14 cellular contexts compared by ENCODE assay signal in the genomic region with DNA sequence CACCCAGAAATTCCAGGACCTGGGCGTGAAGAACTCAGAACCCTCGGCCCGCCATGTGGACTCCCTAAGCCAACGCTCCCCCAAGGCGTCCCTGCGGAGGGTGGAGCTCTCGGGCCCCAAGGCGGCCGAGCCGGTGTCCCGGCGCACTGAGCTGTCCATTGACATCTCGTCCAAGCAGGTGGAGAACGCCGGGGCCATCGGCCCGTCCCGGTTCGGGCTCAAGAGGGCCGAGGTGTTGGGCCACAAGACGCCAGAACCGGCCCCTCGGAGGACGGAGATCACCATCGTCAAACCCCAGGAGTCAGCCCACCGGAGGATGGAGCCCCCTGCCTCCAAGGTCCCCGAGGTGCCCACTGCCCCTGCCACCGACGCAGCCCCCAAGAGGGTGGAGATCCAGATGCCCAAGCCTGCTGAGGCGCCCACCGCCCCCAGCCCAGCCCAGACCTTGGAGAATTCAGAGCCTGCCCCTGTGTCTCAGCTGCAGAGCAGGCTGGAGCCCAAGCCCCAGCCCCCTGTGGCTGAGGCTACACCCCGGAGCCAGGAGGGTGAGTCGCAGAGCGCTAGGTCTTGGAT.
DNase-seq lines count a peak whose midpoint lies in the region; ATAC-seq, FAIRE-seq and TF ChIP-seq lines count a peak whose summit lies in the region.
"Had no signal": no experiment of that assay in that cellular context is flagged by ENCODE, and none has a peak within 500 bp of the region (broad histone marks: within the 10 kb centered on the region; RNA-seq: fewer than 3 reads in every experiment).

No MANE protein-coding gene starts in this region.

- no peak for FAIRE-seq in D721Med (lab: Jason Lieb, UNC)

- no peak overlapping the region for H3K4me3 ChIP-seq in A673 (ENCODE audit: low read depth, low read length, poor library complexity, severe bottlenecking)
- H3K4me3 ChIP-seq in CD4-positive, alpha-beta memory T cell (ENCODE audit: low read length in 2 of 2) = no peak overlapping the region
- H3K4me3 ChIP-seq: prostate gland had no signal

- H3K9me3 Mint-ChIP-seq in CD4-positive, alpha-beta memory T cell = peaks cover 0 to 4% (median 0%) of the 10 kb centered on the region in 8 donors
- H3K9me3 Mint-ChIP-seq in activated T-helper 1 cell treated with anti-CD3 and anti-CD28 coated beads, Interleukin-12 subunit alpha, Interleukin-12 subunit beta, Interleukin-2, Interleukin-4 antibody, amounts not matched to agents 30 ng/mL and 10 ng/mL and 1 ng/mL, durations not matched to agents 14 hours and 24 hours and 36 hours = no peaks in the 10 kb centered on the region
- H3K9me3 Mint-ChIP-seq in naive thymus-derived CD8-positive, alpha-beta T cell = no peaks in the 10 kb centered on the region
- H3K9me3 Mint-ChIP-seq: brain had no signal

- no peak for TF ChIP-seq CTCF in A673 (conservative IDR thresholded peaks at IDR 0.05; ENCODE audit: low read depth, low read length)
- no peak for TF ChIP-seq CTCF in D721Med (IDR thresholded peaks at IDR 0.05; ENCODE audit: insufficient read depth, missing control alignments)

- H3K9me3 ChIP-seq in A673 (ENCODE audit: low read depth, low read length, poor library complexity, severe bottlenecking) = no peaks in the 10 kb centered on the region
- H3K9me3 ChIP-seq in CD4-positive, alpha-beta memory T cell (ENCODE audit: control insufficient read depth in 1 of 2, low read length in 2 of 2) = no peaks in the 10 kb centered on the region
- H3K9me3 ChIP-seq: prostate gland had no signal

- peaks cover 12% of the 10 kb centered on the region for H3K4me1 ChIP-seq in A673 (ENCODE audit: insufficient read depth, low read length, poor library complexity, severe bottlenecking)
- peaks cover 97% of the 10 kb centered on the region for H3K4me1 ChIP-seq in CD4-positive, alpha-beta memory T cell (ENCODE audit: insufficient read depth, low read length)
- H3K4me1 ChIP-seq: prostate gland had no signal

- peaks cover 10% of the 10 kb centered on the region for H3K36me3 ChIP-seq in A673 (ENCODE audit: insufficient read depth, low read length, poor library complexity, severe bottlenecking)
- H3K36me3 ChIP-seq in CD4-positive, alpha-beta memory T cell (ENCODE audit: insufficient read depth, low read length) = peaks cover 14% of the 10 kb centered on the region

- TSS peak; percentile 47 for BruUV-seq in A673 (replicated peaks; lab: Mats Ljungman, UMichigan)

- CTCF ChIA-PET in A673 (lab: Charles Lee) = no interaction called here
- CTCF ChIA-PET in CD4-positive, alpha-beta memory T cell (lab: Charles Lee; ENCODE audit: partially characterized antibody) = interaction anchor here (2.9 to 6.4 kb wide), 8 partner anchors 13 to 93 kb away, joined by 12 to 97 read pairs (median 43); no protein-coding TSS in a partner anchor

- DNase-seq in A673 (ENCODE audit: low spot score) = no peak
- no peak for DNase-seq in CD4-positive, alpha-beta memory T cell
- no peak for DNase-seq in activated T-helper 1 cell treated with anti-CD3 and anti-CD28 coated beads, Interleukin-12 subunit alpha, Interleukin-12 subunit beta, Interleukin-2, Interleukin-4 antibody, amounts not matched to agents 30 ng/mL and 10 ng/mL and 1 ng/mL, durations not matched to agents 14 hours and 24 hours and 36 hours (ENCODE audit: low spot score)
- DNase-seq in naive thymus-derived CD8-positive, alpha-beta T cell = no peak
- no peak for DNase-seq in D721Med (ENCODE audit: insufficient read length, low spot score)
- DNase-seq in NCI-H526 (lab: John Stamatoyannopoulos, UW) = no peak
- DNase-seq: C1 segment of cervical spinal cord, NCI-H1048, trophoblast cell, WERI-Rb-1 had no signal

- intact Hi-C loops in A673 (cut with micrococcal nuclease; ENCODE audit: unreplicated experiment) = no loop called here
- intact Hi-C loops in CD4-positive, alpha-beta memory T cell (cut with micrococcal nuclease) = loop anchor here (5.0 kb wide), 1 partner anchor 55 kb away; no protein-coding TSS in a partner anchor
- intact Hi-C loops in activated T-helper 1 cell treated with anti-CD3 and anti-CD28 coated beads, Interleukin-12 subunit alpha, Interleukin-12 subunit beta, Interleukin-2, Interleukin-4 antibody, amounts not matched to agents 30 ng/mL and 10 ng/mL and 1 ng/mL, durations not matched to agents 14 hours and 24 hours and 36 hours (cut with micrococcal nuclease) = no loop called here

- no peaks in the 10 kb centered on the region for H3K27me3 ChIP-seq in A673 (replicated peaks; ENCODE audit: insufficient read depth, low read depth, low read length, poor library complexity)
- H3K27me3 ChIP-seq in CD4-positive, alpha-beta memory T cell (ENCODE audit: insufficient read depth, low read length) = no peaks in the 10 kb centered on the region

- H3K4me1 Mint-ChIP-seq in CD4-positive, alpha-beta memory T cell = peaks cover 65 to 100% (median 86%) of the 10 kb centered on the region in 4 donors
- H3K4me1 Mint-ChIP-seq in activated T-helper 1 cell treated with anti-CD3 and anti-CD28 coated beads, Interleukin-12 subunit alpha, Interleukin-12 subunit beta, Interleukin-2, Interleukin-4 antibody, amounts not matched to agents 30 ng/mL and 10 ng/mL and 1 ng/mL, durations not matched to agents 14 hours and 24 hours and 36 hours (ENCODE audit: low read depth) = peaks cover 93% of the 10 kb centered on the region
- peaks cover 65 to 100% (median 97%) of the 10 kb centered on the region in 4 donors for H3K4me1 Mint-ChIP-seq in naive thymus-derived CD8-positive, alpha-beta T cell

- H3K27ac ChIP-seq in A673 (ENCODE audit: low read depth, low read length, poor library complexity, severe bottlenecking) = no peak overlapping the region
- H3K27ac ChIP-seq in CD4-positive, alpha-beta memory T cell (ENCODE audit: low read depth, low read length) = no peak overlapping the region
- H3K27ac ChIP-seq: WERI-Rb-1 had no signal

- peaks cover 29 to 53% of the 10 kb centered on the region in 2 donors for H3K36me3 Mint-ChIP-seq in CD4-positive, alpha-beta memory T cell
- peaks cover 31% of the 10 kb centered on the region for H3K36me3 Mint-ChIP-seq in activated T-helper 1 cell treated with anti-CD3 and anti-CD28 coated beads, Interleukin-12 subunit alpha, Interleukin-12 subunit beta, Interleukin-2, Interleukin-4 antibody, amounts not matched to agents 30 ng/mL and 10 ng/mL and 1 ng/mL, durations not matched to agents 14 hours and 24 hours and 36 hours (ENCODE audit: low read depth)
- H3K36me3 Mint-ChIP-seq in naive thymus-derived CD8-positive, alpha-beta T cell = peaks cover 0 to 28% (median 3%) of the 10 kb centered on the region in 3 donors

- ATAC-seq in naive thymus-derived CD8-positive, alpha-beta T cell = no peak
- ATAC-seq in HG02588 (IDR thresholded peaks at IDR 0.05; ENCODE audit: unreplicated experiment) (no peak), GM18909 (IDR thresholded peaks at IDR 0.05; ENCODE audit: poor library complexity, unreplicated experiment) (no peak)

- peak overlapping the region in 6 of 8 donors; percentile 26 to 93 (median 54) for H3K4me3 Mint-ChIP-seq in CD4-positive, alpha-beta memory T cell
- peak overlapping the region; percentile 56 for H3K4me3 Mint-ChIP-seq in activated T-helper 1 cell treated with anti-CD3 and anti-CD28 coated beads, Interleukin-12 subunit alpha, Interleukin-12 subunit beta, Interleukin-2, Interleukin-4 antibody, amounts not matched to agents 30 ng/mL and 10 ng/mL and 1 ng/mL, durations not matched to agents 14 hours and 24 hours and 36 hours
- H3K4me3 Mint-ChIP-seq in naive thymus-derived CD8-positive, alpha-beta T cell = peak overlapping the region in 8 of 10 donors; percentile 8 to 98 (median 58)
- H3K4me3 Mint-ChIP-seq: brain had no signal

- H3K27ac Mint-ChIP-seq in CD4-positive, alpha-beta memory T cell = peak overlapping the region; percentile 69 to 99 (median 89)
- peak overlapping the region; percentile 80 for H3K27ac Mint-ChIP-seq in activated T-helper 1 cell treated with anti-CD3 and anti-CD28 coated beads, Interleukin-12 subunit alpha, Interleukin-12 subunit beta, Interleukin-2, Interleukin-4 antibody, amounts not matched to agents 30 ng/mL and 10 ng/mL and 1 ng/mL, durations not matched to agents 14 hours and 24 hours and 36 hours
- H3K27ac Mint-ChIP-seq in naive thymus-derived CD8-positive, alpha-beta T cell = peak overlapping the region; percentile 83 to 100 (median 95)

- POLR2A ChIA-PET in A673 (lab: Charles Lee; ENCODE audit: low non-redundant PET) = no interaction called here
- POLR2A ChIA-PET in CD4-positive, alpha-beta memory T cell (lab: Charles Lee; ENCODE audit: partially characterized antibody) = interaction anchor here (0.6 to 97.0 kb wide), 4 partner anchors 5 to 739 kb away, joined by 4 to 6031 read pairs (median 3072); no protein-coding TSS in a partner anchor
- POLR2A ChIA-PET in naive thymus-derived CD8-positive, alpha-beta T cell (lab: Charles Lee) = interaction anchor here (1.6 to 74.5 kb wide), 6 partner anchors 11 to 92 kb away, joined by 6 to 5369 read pairs (median 120); no protein-coding TSS in a partner anchor

- no peaks in the 10 kb centered on the region for H3K27me3 Mint-ChIP-seq in CD4-positive, alpha-beta memory T cell
- no peaks in the 10 kb centered on the region for H3K27me3 Mint-ChIP-seq in activated T-helper 1 cell treated with anti-CD3 and anti-CD28 coated beads, Interleukin-12 subunit alpha, Interleukin-12 subunit beta, Interleukin-2, Interleukin-4 antibody, amounts not matched to agents 30 ng/mL and 10 ng/mL and 1 ng/mL, durations not matched to agents 14 hours and 24 hours and 36 hours (ENCODE audit: insufficient read depth)
- no peaks in the 10 kb centered on the region for H3K27me3 Mint-ChIP-seq in naive thymus-derived CD8-positive, alpha-beta T cell
